In the genomic region with DNA sequence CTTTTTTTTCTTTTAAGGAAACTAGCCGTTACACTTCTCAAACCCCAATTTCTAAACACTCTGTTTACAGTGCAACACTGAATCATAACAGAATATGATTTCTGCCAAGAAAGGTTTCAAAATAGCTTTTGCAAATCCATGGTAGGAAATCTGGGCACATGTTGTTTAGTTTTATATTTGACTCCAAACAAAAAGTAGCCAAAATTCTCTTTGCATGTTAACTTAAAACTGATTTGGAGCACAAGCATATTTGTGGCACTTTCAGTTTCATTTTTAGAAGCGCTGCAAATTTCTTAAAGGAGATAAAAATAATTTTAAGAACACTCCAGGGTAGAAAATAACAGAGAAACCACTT, we compare ENCODE assay signal across 1 cellular context.
TF ChIP-seq lines count a peak whose summit lies in the region.

No MANE protein-coding gene starts in this region.

TF ChIP-seq in HCT116, 20 proteins besides CTCF, POLR2A, EP300 and RAD21:
- TF ChIP-seq EGR1 (IDR thresholded peaks at IDR 0.05; ENCODE audit: low read depth) (no peak), TCF7L2 (IDR thresholded peaks at IDR 0.05; ENCODE audit: borderline replicate concordance, extremely low read depth, insufficient read depth, insufficient read length) (no peak), EZH2phosphoT487 (IDR thresholded peaks at IDR 0.05; ENCODE audit: borderline replicate concordance) (no peak), CEBPB (IDR thresholded peaks at IDR 0.05; ENCODE audit: low read depth) (no peak), MAX (IDR thresholded peaks at IDR 0.05) (no peak), JUND (IDR thresholded peaks at IDR 0.05) (no peak), YY1 (IDR thresholded peaks at IDR 0.05; ENCODE audit: extremely low read depth, insufficient replicate concordance, low read depth, low read length) (no peak)
